ENCODE assay signal across 11 cellular contexts in genomic region chr16:79272141-79272577, GRCh38.
A peak's percentile ranks its signal among the peaks of the same experiment; 100 is the strongest.
DNase-seq lines count a peak whose midpoint lies in the region; ATAC-seq and TF ChIP-seq lines count a peak whose summit lies in the region.
"Had no signal": no experiment of that assay in that cellular context is flagged by ENCODE, and none has a peak within 500 bp of the region (broad histone marks: within the 10 kb centered on the region; RNA-seq: fewer than 3 reads in every experiment).

No MANE protein-coding gene starts in this region.

- H3K9me2 ChIP-seq in Loucy (replicated peaks; ENCODE audit: low read depth, low read length): no peaks in the 10 kb centered on the region

- H3K4me1 ChIP-seq in Loucy (ENCODE audit: insufficient read depth, low read length, poor library complexity, severe bottlenecking): peaks cover 22% of the 10 kb centered on the region
- H3K4me1 ChIP-seq: esophagus muscularis mucosa had no signal

- H3K4me3 ChIP-seq in Loucy (ENCODE audit: low read length, poor library complexity, severe bottlenecking): peak overlapping the region; percentile 42
- H3K4me3 ChIP-seq: esophagus muscularis mucosa had no signal

- H3K36me3 Mint-ChIP-seq in activated CD8-positive, alpha-beta T cell treated with anti-CD3 and anti-CD28 coated beads for 36 hours (ENCODE audit: low read depth): no peaks in the 10 kb centered on the region
- no peaks in the 10 kb centered on the region for H3K36me3 Mint-ChIP-seq in activated naive CD8-positive, alpha-beta T cell treated with anti-CD3 and anti-CD28 coated beads, Interleukin-2, amount 10 ng/mL, durations not matched to agents 7 days and 5 days

- intact Hi-C loops in activated CD8-positive, alpha-beta T cell treated with anti-CD3 and anti-CD28 coated beads for 36 hours (cut with micrococcal nuclease): loop anchor here (5.0 kb wide), 1 partner anchor 190 kb away; no protein-coding TSS in a partner anchor

- no peaks in the 10 kb centered on the region for H3K9me3 ChIP-seq in Loucy (ENCODE audit: insufficient read depth, low read depth, low read length)
- H3K9me3 ChIP-seq: esophagus muscularis mucosa had no signal

- no peak overlapping the region for H3K9ac ChIP-seq in Loucy (ENCODE audit: low read depth, low read length, poor library complexity, severe bottlenecking)

- H2AFZ ChIP-seq in Loucy (ENCODE audit: low read length): peak overlapping the region; percentile 8; the same call in 1 of the 2 replicates

- DNase-seq in activated CD8-positive, alpha-beta T cell treated with anti-CD3 and anti-CD28 coated beads for 36 hours: peak; percentile 87
- DNase-seq in activated naive CD8-positive, alpha-beta T cell treated with anti-CD3 and anti-CD28 coated beads, Interleukin-2, amount 10 ng/mL, durations not matched to agents 7 days and 5 days: peak; percentile 76
- peak; percentile 58 to 64 for DNase-seq in stimulated activated CD4-positive, alpha-beta T cell treated with anti-CD3 and anti-CD28 coated beads, Interleukin-4, amount 100 ng/mL, for 48 hours (ENCODE audit: low read depth in 2 of 2)
- DNase-seq in SKM-1 treated with dmso at 0.1 percent for 144 hours (lab: John Stamatoyannopoulos, UW; ENCODE audit: unreplicated experiment): no peak
- DNase-seq in RPMI8226: no peak
- DNase-seq in erythroblast (lab: John Stamatoyannopoulos, UW): no peak
- DNase-seq: brain microvascular endothelial cell, C1 segment of cervical spinal cord had no signal

- peak overlapping the region; percentile 36 for H3K4me2 ChIP-seq in Loucy (ENCODE audit: low read depth, low read length, poor library complexity, severe bottlenecking)

- H3K27ac Mint-ChIP-seq in activated CD8-positive, alpha-beta T cell treated with anti-CD3 and anti-CD28 coated beads for 36 hours: peak overlapping the region; percentile 89
- peak overlapping the region; percentile 92 for H3K27ac Mint-ChIP-seq in activated naive CD8-positive, alpha-beta T cell treated with anti-CD3 and anti-CD28 coated beads, Interleukin-2, amount 10 ng/mL, durations not matched to agents 7 days and 5 days

- peaks cover 63% of the 10 kb centered on the region for H3K4me1 Mint-ChIP-seq in activated CD8-positive, alpha-beta T cell treated with anti-CD3 and anti-CD28 coated beads for 36 hours (ENCODE audit: low read depth)
- H3K4me1 Mint-ChIP-seq in activated naive CD8-positive, alpha-beta T cell treated with anti-CD3 and anti-CD28 coated beads, Interleukin-2, amount 10 ng/mL, durations not matched to agents 7 days and 5 days: peaks cover 64% of the 10 kb centered on the region

- TF ChIP-seq POLR2A in erythroblast (IDR thresholded peaks at IDR 0.05; ENCODE audit: low read length): no peak

- CTCF ChIA-PET in activated CD8-positive, alpha-beta T cell treated with anti-CD3 and anti-CD28 coated beads for 36 hours (lab: Charles Lee): interaction anchor here (1.0 kb wide), 1 partner anchor 13 kb away, joined by 3 read pairs; no protein-coding TSS in a partner anchor

- peak overlapping the region; percentile 57 for H3K4me3 Mint-ChIP-seq in activated CD8-positive, alpha-beta T cell treated with anti-CD3 and anti-CD28 coated beads for 36 hours
- peak overlapping the region; percentile 74 for H3K4me3 Mint-ChIP-seq in activated naive CD8-positive, alpha-beta T cell treated with anti-CD3 and anti-CD28 coated beads, Interleukin-2, amount 10 ng/mL, durations not matched to agents 7 days and 5 days

- H3K9me3 Mint-ChIP-seq in activated CD8-positive, alpha-beta T cell treated with anti-CD3 and anti-CD28 coated beads for 36 hours: no peaks in the 10 kb centered on the region
- peaks cover 5% of the 10 kb centered on the region for H3K9me3 Mint-ChIP-seq in activated naive CD8-positive, alpha-beta T cell treated with anti-CD3 and anti-CD28 coated beads, Interleukin-2, amount 10 ng/mL, durations not matched to agents 7 days and 5 days

- POLR2A ChIA-PET in activated CD8-positive, alpha-beta T cell treated with anti-CD3 and anti-CD28 coated beads for 36 hours (lab: Charles Lee): interaction anchor here (0.7 to 1.3 kb wide), 5 partner anchors 9 to 197 kb away, joined by 3 to 9 read pairs (median 3); no protein-coding TSS in a partner anchor
- POLR2A ChIA-PET in activated naive CD8-positive, alpha-beta T cell treated with anti-CD3 and anti-CD28 coated beads, Interleukin-2, amount 10 ng/mL, durations not matched to agents 7 days and 5 days (lab: Charles Lee): interaction anchor here (0.7 to 0.9 kb wide), 4 partner anchors 9 to 182 kb away, joined by 3 read pairs; no protein-coding TSS in a partner anchor

- H4K20me1 ChIP-seq in Loucy (ENCODE audit: insufficient read depth, low read length, poor library complexity, severe bottlenecking): no peaks in the 10 kb centered on the region

- H3K27me3 Mint-ChIP-seq in activated CD8-positive, alpha-beta T cell treated with anti-CD3 and anti-CD28 coated beads for 36 hours: peaks cover 51% of the 10 kb centered on the region
- peaks cover 32% of the 10 kb centered on the region for H3K27me3 Mint-ChIP-seq in activated naive CD8-positive, alpha-beta T cell treated with anti-CD3 and anti-CD28 coated beads, Interleukin-2, amount 10 ng/mL, durations not matched to agents 7 days and 5 days

- no peaks in the 10 kb centered on the region for H3K27me3 ChIP-seq in Loucy (ENCODE audit: insufficient read depth, low read length, poor library complexity, severe bottlenecking)
- H3K27me3 ChIP-seq: brain microvascular endothelial cell, esophagus muscularis mucosa had no signal

- ATAC-seq in activated CD8-positive, alpha-beta T cell treated with anti-CD3 and anti-CD28 coated beads for 36 hours: peak; percentile 63
- peak; percentile 87 for ATAC-seq in activated naive CD8-positive, alpha-beta T cell treated with anti-CD3 and anti-CD28 coated beads, Interleukin-2, amount 10 ng/mL, durations not matched to agents 7 days and 5 days (ENCODE audit: low read depth)
- no peak for ATAC-seq in HG02759 (IDR thresholded peaks at IDR 0.05; ENCODE audit: unreplicated experiment)

- no peaks in the 10 kb centered on the region for H3K79me2 ChIP-seq in Loucy (ENCODE audit: insufficient read depth, low read length)

- H3F3A ChIP-seq in Loucy (ENCODE audit: low read depth): no peaks in the 10 kb centered on the region

- TF ChIP-seq CTCF in Loucy (conservative IDR thresholded peaks at IDR 0.05; ENCODE audit: low read length): 0 out of 2 replicates have a peak, but pooled peaks have one; percentile 17
- TF ChIP-seq CTCF in activated CD8-positive, alpha-beta T cell treated with anti-CD3 and anti-CD28 coated beads for 36 hours (IDR thresholded peaks at IDR 0.05): no peak

- H3K36me3 ChIP-seq in Loucy (ENCODE audit: insufficient read depth, low read length): no peaks in the 10 kb centered on the region
- H3K36me3 ChIP-seq: brain microvascular endothelial cell, esophagus muscularis mucosa had no signal

Comparison
In these comparisons a context has a peak if more than half of its experiments do, and no peak if none do; other contexts are left out.
1. DNase-seq: peak in activated CD8-positive, alpha-beta T cell treated with anti-CD3 and anti-CD28 coated beads for 36 hours (single experiment), activated naive CD8-positive, alpha-beta T cell treated with anti-CD3 and anti-CD28 coated beads, Interleukin-2, amount 10 ng/mL, durations not matched to agents 7 days and 5 days (single experiment) and stimulated activated CD4-positive, alpha-beta T cell treated with anti-CD3 and anti-CD28 coated beads, Interleukin-4, amount 100 ng/mL, for 48 hours (2 of 2); none in SKM-1 treated with dmso at 0.1 percent for 144 hours (single experiment), RPMI8226 (single experiment) and erythroblast (0 of 2).